In the genomic region with DNA sequence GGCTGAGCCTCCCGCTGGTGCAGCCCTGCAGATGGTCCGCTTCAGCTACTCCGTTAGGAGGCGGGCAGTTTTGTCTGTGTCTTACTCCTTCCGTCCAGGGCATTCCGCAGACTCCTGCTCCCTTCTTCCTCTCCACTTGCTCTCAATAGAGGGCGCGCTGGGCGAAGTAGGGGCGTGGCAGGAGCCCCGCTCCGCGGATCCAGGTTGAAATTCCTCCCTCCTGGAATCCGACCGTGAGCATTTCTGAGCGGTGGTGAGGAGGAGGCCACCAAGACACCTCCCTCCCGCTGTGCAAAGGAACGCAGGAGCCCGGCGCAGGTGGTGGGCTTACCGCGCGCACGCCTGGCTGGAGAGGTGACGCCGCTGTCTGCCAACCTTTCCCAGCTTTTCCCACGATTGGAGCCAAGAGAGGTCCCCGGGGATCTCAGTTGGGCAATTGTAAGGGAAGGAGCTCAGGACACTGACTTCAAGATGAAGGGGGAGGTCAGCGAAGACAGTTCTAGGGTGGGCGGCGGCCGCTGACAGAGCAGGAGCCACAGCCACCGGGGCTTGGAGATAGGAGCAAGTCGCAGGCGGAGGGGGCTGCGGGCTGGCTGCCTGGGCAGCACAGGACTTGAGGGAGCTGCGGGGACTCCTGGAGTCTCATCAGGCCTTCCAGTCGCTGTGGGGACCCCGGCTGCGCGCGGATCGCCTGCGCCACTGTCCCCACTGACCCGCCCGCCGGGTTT, we compare ENCODE assay signal across 1 cellular context.
TF ChIP-seq lines count a peak whose summit lies in the region.

No MANE protein-coding gene starts in this region.

TF ChIP-seq in H1, 55 proteins besides CTCF, POLR2A, EP300 and RAD21:
- TF ChIP-seq TEAD4 (IDR thresholded peaks at IDR 0.05; ENCODE audit: low read depth, low read length) (peak; percentile 93), SP4 (IDR thresholded peaks at IDR 0.05; ENCODE audit: low read length) (0 out of 2 replicates have a peak, but pooled peaks have one; percentile 45), JUND (IDR thresholded peaks at IDR 0.05; ENCODE audit: low read length) (no peak; the same call in 1 of the 2 replicates), TBP (IDR thresholded peaks at IDR 0.05; ENCODE audit: low read depth, low read length) (peak; percentile 18; the same call in 1 of the 2 replicates), ASH2L (IDR thresholded peaks at IDR 0.05; ENCODE audit: low read length) (peak; percentile 49), KDM4A (IDR thresholded peaks at IDR 0.05; ENCODE audit: low read depth, low read length, severe bottlenecking) (peak; percentile 98), RBBP5 (IDR thresholded peaks at IDR 0.05; ENCODE audit: borderline replicate concordance, low read depth, low read length) (peak; percentile 52; the same call in 1 of the 2 replicates), SP2 (IDR thresholded peaks at IDR 0.05; ENCODE audit: low read length) (no peak), CHD2 (IDR thresholded peaks at IDR 0.05; ENCODE audit: low read length) (no peak), SAP30 (IDR thresholded peaks at IDR 0.05; ENCODE audit: insufficient read depth, insufficient replicate concordance, low read length) (peak; percentile 36), JUN (IDR thresholded peaks at IDR 0.05; ENCODE audit: low read depth, low read length) (no peak), SUZ12 (IDR thresholded peaks at IDR 0.05; ENCODE audit: low read length) (no peak), FOSL1 (IDR thresholded peaks at IDR 0.05; ENCODE audit: insufficient read depth, low read depth, low read length) (no peak), HDAC2 (IDR thresholded peaks at IDR 0.05; ENCODE audit: borderline replicate concordance in 1 of 2, low read depth in 2 of 2, low read length in 2 of 2) (peak in 1 of 2 experiments; percentile 79; a peak in 1 of 4 replicates), NRF1 (IDR thresholded peaks at IDR 0.05; ENCODE audit: low read depth, low read length) (no peak), KDM5A (IDR thresholded peaks at IDR 0.05; ENCODE audit: low read length) (no peak), POU5F1 (IDR thresholded peaks at IDR 0.05; ENCODE audit: low read depth, low read length) (0 out of 2 replicates have a peak, but pooled peaks have one; percentile 16), RFX5 (IDR thresholded peaks at IDR 0.05; ENCODE audit: borderline replicate concordance, low read depth, low read length) (no peak)
- TF ChIP-seq, protein P1, sequence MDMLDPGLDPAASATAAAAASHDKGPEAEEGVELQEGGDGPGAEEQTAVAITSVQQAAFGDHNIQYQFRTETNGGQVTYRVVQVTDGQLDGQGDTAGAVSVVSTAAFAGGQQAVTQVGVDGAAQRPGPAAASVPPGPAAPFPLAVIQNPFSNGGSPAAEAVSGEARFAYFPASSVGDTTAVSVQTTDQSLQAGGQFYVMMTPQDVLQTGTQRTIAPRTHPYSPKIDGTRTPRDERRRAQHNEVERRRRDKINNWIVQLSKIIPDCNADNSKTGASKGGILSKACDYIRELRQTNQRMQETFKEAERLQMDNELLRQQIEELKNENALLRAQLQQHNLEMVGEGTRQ (IDR thresholded peaks at IDR 0.05; ENCODE audit: low read length): no peak
- TF ChIP-seq, protein P2, sequence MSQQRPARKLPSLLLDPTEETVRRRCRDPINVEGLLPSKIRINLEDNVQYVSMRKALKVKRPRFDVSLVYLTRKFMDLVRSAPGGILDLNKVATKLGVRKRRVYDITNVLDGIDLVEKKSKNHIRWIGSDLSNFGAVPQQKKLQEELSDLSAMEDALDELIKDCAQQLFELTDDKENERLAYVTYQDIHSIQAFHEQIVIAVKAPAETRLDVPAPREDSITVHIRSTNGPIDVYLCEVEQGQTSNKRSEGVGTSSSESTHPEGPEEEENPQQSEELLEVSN (IDR thresholded peaks at IDR 0.05): peak; percentile 43; the same call in 1 of the 2 replicates
- TF ChIP-seq, protein P3, sequence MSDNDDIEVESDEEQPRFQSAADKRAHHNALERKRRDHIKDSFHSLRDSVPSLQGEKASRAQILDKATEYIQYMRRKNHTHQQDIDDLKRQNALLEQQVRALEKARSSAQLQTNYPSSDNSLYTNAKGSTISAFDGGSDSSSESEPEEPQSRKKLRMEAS (IDR thresholded peaks at IDR 0.05): peak; percentile 51
